ENCODE assay signal across 1 cellular context in genomic region chr11:124315052-124315451, GRCh38.
TF ChIP-seq lines count a peak whose summit lies in the region.

No MANE protein-coding gene starts in this region.

TF ChIP-seq in endothelial cell of umbilical vein, 7 proteins besides CTCF, POLR2A, EP300 and RAD21 (continued from another document):
- TF ChIP-seq GATA2 (IDR thresholded peaks at IDR 0.05; ENCODE audit: insufficient read depth, insufficient read length, low read depth, low read length) (no peak), POLR2AphosphoS5 (IDR thresholded peaks at IDR 0.05; ENCODE audit: insufficient read depth, low read depth, low read length) (peak; percentile 26), JUN (IDR thresholded peaks at IDR 0.05; ENCODE audit: borderline replicate concordance, insufficient read depth, insufficient read length, low read depth) (peak; percentile 54), FOS (IDR thresholded peaks at IDR 0.05; ENCODE audit: borderline replicate concordance, insufficient read depth, low read length) (peak; percentile 82)
- TF ChIP-seq, protein P1, sequence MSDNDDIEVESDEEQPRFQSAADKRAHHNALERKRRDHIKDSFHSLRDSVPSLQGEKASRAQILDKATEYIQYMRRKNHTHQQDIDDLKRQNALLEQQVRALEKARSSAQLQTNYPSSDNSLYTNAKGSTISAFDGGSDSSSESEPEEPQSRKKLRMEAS (IDR thresholded peaks at IDR 0.05; ENCODE audit: insufficient read depth, insufficient read length): no peak
TF ChIP-seq in endothelial cell of umbilical vein: peak in this region for 3.
